ENCODE assay signal across 20 cellular contexts in the genomic region with DNA sequence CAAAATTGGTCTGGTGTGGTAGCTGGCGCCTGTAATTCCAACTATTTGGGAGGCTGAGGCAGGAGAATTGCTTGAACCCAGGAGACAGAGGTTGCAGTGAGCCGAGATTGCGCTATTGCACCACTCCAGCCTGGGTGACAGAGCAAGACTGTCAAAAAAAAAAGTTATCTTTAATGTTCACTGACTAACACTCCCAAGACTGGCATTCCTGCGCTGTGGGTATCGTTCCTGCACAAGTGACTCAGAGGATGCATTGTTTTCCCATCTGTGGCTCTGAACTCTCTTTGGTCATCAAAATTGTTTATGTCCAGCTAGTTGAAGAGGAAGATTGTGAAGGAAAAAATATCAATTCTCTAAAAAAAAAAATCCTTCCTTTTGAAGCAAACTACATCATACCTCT.
DNase-seq lines count a peak whose midpoint lies in the region; TF ChIP-seq lines count a peak whose summit lies in the region.
"Had no signal": no experiment of that assay in that cellular context is flagged by ENCODE, and none has a peak within 500 bp of the region (broad histone marks: within the 10 kb centered on the region; RNA-seq: fewer than 3 reads in every experiment).

No MANE protein-coding gene starts in this region.

- no peaks in the 10 kb centered on the region for H3K27me3 ChIP-seq in kidney epithelial cell (ENCODE audit: control insufficient read depth, insufficient read depth, low read length)

- DNase-seq in A172 (ENCODE audit: low spot score) (peak; percentile 94), RPMI7951 (ENCODE audit: low read depth) (peak; percentile 67), astrocyte of the spinal cord (ENCODE audit: low read depth, low spot score) (peak; percentile 70), kidney epithelial cell (ENCODE audit: low read depth) (peak; percentile 48), hypothalamus (lab: John Stamatoyannopoulos, UW) (no peak), NCI-H345 treated with DMSO at 0.1 percent for 48 hours (lab: John Stamatoyannopoulos, UW; ENCODE audit: unreplicated experiment) (no peak), mesenteric fat pad (ENCODE audit: low spot score) (no peak)
- no peak for DNase-seq in stimulated activated CD4-positive, alpha-beta T cell treated with anti-CD3 and anti-CD28 coated beads, Interleukin-2, amount 100 ng/mL, for 48 hours
- DNase-seq: 8988T; Karpas-422; MV-4-11; NCI-H1105; NCI-H1436 treated with DMSO at 0.1 percent for 48 hours; NCI-H2107; NCI-H446 treated with DMSO at 0.1 percent for 48 hours; NCI-H526; NK-92 treated with Interleukin-12 subunit alpha and Interleukin-12 subunit beta, amount 100 ng/mL, for 24 hours; PC-3; RPMI8226; SHP77 had no signal

- H3K4me3 ChIP-seq in astrocyte of the spinal cord (ENCODE audit: low read depth, low read length): no peak overlapping the region
- no peak overlapping the region for H3K4me3 ChIP-seq in kidney epithelial cell (ENCODE audit: low read depth, low read length)

- no peaks in the 10 kb centered on the region for H3K36me3 ChIP-seq in kidney epithelial cell (ENCODE audit: control insufficient read depth, insufficient read depth, low read length)

- TF ChIP-seq CTCF in astrocyte of the spinal cord (IDR thresholded peaks at IDR 0.05; ENCODE audit: low read depth, low read length): no peak
- TF ChIP-seq CTCF in kidney epithelial cell (IDR thresholded peaks at IDR 0.05; ENCODE audit: insufficient read depth, low read length, poor library complexity, severe bottlenecking): no peak

- in situ Hi-C loops in astrocyte of the spinal cord (cut with HindIII; ENCODE audit: low sequenced_read_pairs): no loop called here

Comparison
In these comparisons a context has a peak if more than half of its experiments do, and no peak if none do; other contexts are left out.
1. DNase-seq: peak in A172 (single experiment), RPMI7951 (single experiment), astrocyte of the spinal cord (single experiment) and kidney epithelial cell (single experiment); none in hypothalamus (0 of 51), NCI-H345 treated with DMSO at 0.1 percent for 48 hours (single experiment), stimulated activated CD4-positive, alpha-beta T cell treated with anti-CD3 and anti-CD28 coated beads, Interleukin-2, amount 100 ng/mL, for 48 hours (0 of 2) and mesenteric fat pad (single experiment).